15 cellular contexts compared by ENCODE assay signal in the genomic region with DNA sequence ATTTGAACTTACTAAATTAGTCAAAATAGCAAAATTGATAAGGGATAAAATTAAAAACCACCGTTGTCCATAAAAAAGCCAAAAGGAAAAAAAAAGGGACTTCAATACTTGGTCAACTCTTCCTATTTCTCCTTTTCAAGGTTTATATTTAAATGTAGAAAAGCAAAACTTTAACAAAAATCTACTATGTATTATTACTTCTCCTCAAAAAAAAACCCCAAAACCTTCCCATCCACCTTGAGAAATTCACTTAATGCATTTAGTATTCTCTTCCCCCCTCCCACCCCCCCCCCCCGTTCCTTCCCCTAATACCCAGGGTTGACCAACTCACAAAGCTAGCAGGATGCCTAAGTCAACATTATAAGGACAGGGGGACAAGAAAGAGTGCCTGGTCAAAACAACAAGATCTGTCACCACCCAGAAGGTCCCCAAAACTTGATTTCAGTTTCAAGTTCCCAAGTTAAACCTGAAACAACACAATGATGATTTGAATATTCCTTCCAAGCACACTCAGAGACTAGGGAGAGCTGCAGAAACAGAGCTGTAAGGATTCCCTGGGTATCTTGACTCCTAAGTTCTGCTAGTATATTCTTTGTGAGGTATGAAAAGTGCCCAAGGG. TPM values are rescaled to one million over a fixed set of nuclear protein-coding genes. Genes with fewer than 3 reads are reported as not detected.
DNase-seq lines count a peak whose midpoint lies in the region; ATAC-seq, FAIRE-seq and TF ChIP-seq lines count a peak whose summit lies in the region.
"Had no signal": no experiment of that assay in that cellular context is flagged by ENCODE, and none has a peak within 500 bp of the region (broad histone marks: within the 10 kb centered on the region; RNA-seq: fewer than 3 reads in every experiment).

No MANE protein-coding gene starts in this region.

- peaks cover 66% of the 10 kb centered on the region for H3K79me2 ChIP-seq in mammary epithelial cell (ENCODE audit: insufficient read depth, low read length)

- H3K9ac ChIP-seq in mammary epithelial cell (ENCODE audit: insufficient read depth, low read length): no peak overlapping the region

- TF ChIP-seq CTCF in mammary epithelial cell (conservative IDR thresholded peaks at IDR 0.05 in 1 of 2, IDR thresholded peaks at IDR 0.05 in 1 of 2; ENCODE audit: extremely low read depth in 1 of 2, insufficient read depth in 1 of 2, low read depth in 1 of 2, low read length in 2 of 2): no peak

- dilution Hi-C loops in mammary epithelial cell (cut with HindIII; ENCODE audit: low sequenced_read_pairs): no loop called here

- in situ Hi-C loops in mammary epithelial cell (cut with MboI; ENCODE audit: low sequenced_read_pairs in 2 of 2): no loop called here

- no peak overlapping the region for H3K27ac ChIP-seq in mammary epithelial cell (ENCODE audit: insufficient read depth, low read depth, low read length)
- H3K27ac ChIP-seq: VCaP had no signal

- DNase-seq in GM18507 (ENCODE audit: extremely low spot score, insufficient read length, low read depth) (no peak), mammary epithelial cell (no peak), cardiac septum (ENCODE audit: low spot score) (no peak), DMS153 (lab: John Stamatoyannopoulos, UW) (no peak)
- DNase-seq: activated CD8-positive, alpha-beta memory T cell treated with anti-CD3 and anti-CD28 coated beads, Interleukin-2, amount 50 U/mL, for 48 hours; amygdala; NCI-H69; retina; SHP77 treated with DMSO at 0.1 percent for 48 hours; stimulated activated naive CD8-positive, alpha-beta T cell treated with anti-CD3 and anti-CD28 coated beads, Interleukin-15, amount 100 ng/mL, for 72 hours had no signal

- BruUV-seq in mammary epithelial cell (replicated peaks; lab: Mats Ljungman, UMichigan): no TSS peak

- H3K4me1 ChIP-seq in mammary epithelial cell (ENCODE audit: insufficient read depth, low read length): peaks cover 23% of the 10 kb centered on the region

- no peak overlapping the region for H3K4me3 ChIP-seq in mammary epithelial cell (replicated peaks in 1 of 3; ENCODE audit: insufficient read depth in 1 of 3, low read depth in 2 of 3, low read length in 3 of 3)

- FAIRE-seq in GM18507 (lab: Jason Lieb, UNC): peak; percentile 75

- H3K27me3 ChIP-seq in mammary epithelial cell (ENCODE audit: insufficient read depth, low read length): no peaks in the 10 kb centered on the region

- CTCF ChIA-PET in mammary epithelial cell (lab: Charles Lee; ENCODE audit: low non-redundant PET): interaction anchor here (0.6 kb wide), 1 partner anchor 37 kb away, joined by 4 read pairs; no protein-coding TSS in a partner anchor

- ATAC-seq in GM21381 (IDR thresholded peaks at IDR 0.05; ENCODE audit: unreplicated experiment) (peak; percentile 53), HG03108 (IDR thresholded peaks at IDR 0.05; ENCODE audit: unreplicated experiment) (peak; percentile 44), GM18861 (IDR thresholded peaks at IDR 0.05; ENCODE audit: unreplicated experiment) (no peak), GM19328 (IDR thresholded peaks at IDR 0.05; ENCODE audit: unreplicated experiment) (no peak)
- ATAC-seq: stimulated activated naive CD8-positive, alpha-beta T cell treated with anti-CD3 and anti-CD28 coated beads, Interleukin-15, amount 100 ng/mL, for 72 hours had no signal

- H3K36me3 ChIP-seq in mammary epithelial cell (ENCODE audit: insufficient read depth, low read length): no peaks in the 10 kb centered on the region

- intact Hi-C loops in mammary epithelial cell (cut with micrococcal nuclease): no loop called here
- intact Hi-C loops in cardiac septum (cut with DNase I): no loop called here

- no peak overlapping the region for H2AFZ ChIP-seq in mammary epithelial cell (ENCODE audit: low read depth, low read length)

- no peaks in the 10 kb centered on the region for H4K20me1 ChIP-seq in mammary epithelial cell (ENCODE audit: insufficient read depth, low read length)

- 70% methylated on average over 2 of the region's 2 CpGs for WGBS in mammary epithelial cell (ENCODE audit: low coverage, missing lambda C conversion rate)

- peak overlapping the region; percentile 48 for H3K4me2 ChIP-seq in mammary epithelial cell (ENCODE audit: insufficient read depth, low read depth, low read length)

- H3K9me3 ChIP-seq in mammary epithelial cell (replicated peaks; ENCODE audit: insufficient read depth, low read length): no peaks in the 10 kb centered on the region

RNA-seq across cellular contexts. Expression of gene GMDS, which starts 14.6 kb away (rescaled TPM):
- total RNA-seq in mammary epithelial cell: 10 to 100 TPM; 11.5 to 34.1 TPM
- 19.0 TPM for polyA plus RNA-seq in mammary epithelial cell
- polyA minus RNA-seq in mammary epithelial cell: 25.1 TPM
- 6.3 TPM for total RNA-seq in cardiac septum

Comparison
In these comparisons a context has a peak if more than half of its experiments do, and no peak if none do; other contexts are left out.
1. ATAC-seq: peak in GM21381 (single experiment) and HG03108 (single experiment); none in GM18861 (single experiment) and GM19328 (single experiment).